ENCODE assay signal across 35 cellular contexts in the genomic region with DNA sequence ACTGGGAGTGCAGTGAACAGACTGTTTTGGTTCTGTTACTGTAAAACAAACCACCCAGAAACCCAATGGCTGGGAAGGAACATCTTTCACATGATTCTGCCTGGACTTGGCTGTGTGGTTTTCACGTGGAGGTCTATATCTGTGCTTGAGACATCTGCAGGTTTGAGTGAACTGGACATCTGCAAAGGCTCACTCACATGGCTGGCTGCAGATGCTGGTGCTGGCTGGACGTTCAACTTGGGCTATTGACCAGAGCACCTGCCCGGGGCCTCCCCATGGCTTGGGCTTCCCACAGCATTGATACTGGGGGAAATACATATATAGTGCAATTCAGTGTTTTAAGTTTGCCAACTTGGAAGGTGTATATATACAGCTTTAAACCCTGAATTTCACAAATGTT.
"Had no signal": no experiment of that assay in that cellular context is flagged by ENCODE, and none has a peak within 500 bp of the region (broad histone marks: within the 10 kb centered on the region; RNA-seq: fewer than 3 reads in every experiment).

No MANE protein-coding gene starts in this region.

- H3K36me3 ChIP-seq: WERI-Rb-1 had no signal

- H3K4me3 ChIP-seq: PC-9 had no signal

- H3K4me3 Mint-ChIP-seq: activated CD4-positive, alpha-beta memory T cell treated with anti-CD3 and anti-CD28 coated beads, Interleukin-2, amount 10 ng/mL, durations not matched to agents 7 days and 5 days; activated CD8-positive, alpha-beta memory T cell treated with anti-CD3 and anti-CD28 coated beads, Interleukin-2, amount 10 ng/mL, durations not matched to agents 7 days and 5 days; activated naive CD4-positive, alpha-beta T cell treated with anti-CD3 and anti-CD28 coated beads, Interleukin-2, amount 10 ng/mL, durations not matched to agents 7 days and 5 days; activated naive CD8-positive, alpha-beta T cell; IgD-negative memory B cell had no signal

- FAIRE-seq: RCC 7860 had no signal

- H3K27ac Mint-ChIP-seq: activated CD4-positive, alpha-beta memory T cell treated with anti-CD3 and anti-CD28 coated beads, Interleukin-2, amount 10 ng/mL, durations not matched to agents 7 days and 5 days; activated CD8-positive, alpha-beta memory T cell treated with anti-CD3 and anti-CD28 coated beads, Interleukin-2, amount 10 ng/mL, durations not matched to agents 7 days and 5 days; activated naive CD4-positive, alpha-beta T cell treated with anti-CD3 and anti-CD28 coated beads, Interleukin-2, amount 10 ng/mL, durations not matched to agents 7 days and 5 days; activated naive CD8-positive, alpha-beta T cell; IgD-negative memory B cell had no signal

- H3K36me3 Mint-ChIP-seq: activated CD8-positive, alpha-beta memory T cell treated with anti-CD3 and anti-CD28 coated beads, Interleukin-2, amount 10 ng/mL, durations not matched to agents 7 days and 5 days; IgD-negative memory B cell had no signal

- H3K27ac ChIP-seq: brain microvascular endothelial cell, KMS-11, PC-9, RWPE1, WERI-Rb-1 had no signal

- DNase-seq: activated CD4-positive, alpha-beta memory T cell treated with anti-CD3 and anti-CD28 coated beads, Interleukin-2, amount 10 ng/mL, durations not matched to agents 7 days and 5 days; activated CD4-positive, alpha-beta T cell treated with anti-CD3 and anti-CD28 coated beads for 1 hour; activated CD4-positive, alpha-beta T cell treated with anti-CD3 and anti-CD28 coated beads for 48 hours; activated CD4-positive, CD25-positive, alpha-beta regulatory T cell; activated CD8-positive, alpha-beta memory T cell treated with anti-CD3 and anti-CD28 coated beads for 24 hours; activated CD8-positive, alpha-beta memory T cell treated with anti-CD3 and anti-CD28 coated beads, Interleukin-2, amount 10 ng/mL, durations not matched to agents 7 days and 5 days; activated CD8-positive, alpha-beta memory T cell treated with anti-CD3 and anti-CD28 coated beads, Interleukin-2, amount 50 U/mL, for 48 hours; activated effector memory CD4-positive, alpha-beta T cell treated with Interleukin-2 at 50 U/mL for 16 hours; activated naive CD4-positive, alpha-beta T cell treated with anti-CD3 and anti-CD28 coated beads, Interleukin-2, amount 10 ng/mL, durations not matched to agents 7 days and 5 days; activated T-cell treated with anti-CD3 and anti-CD28 coated beads, Interleukin-2, amount 50 U/mL, for 48 hours; amniotic stem cell; aorta; brain microvascular endothelial cell; central memory CD4-positive, alpha-beta T cell; NCI-H1092 treated with DMSO at 0.1 percent for 48 hours; NCI-H1417 treated with DMSO at 0.1 percent for 48 hours; NCI-H1930; NCI-H2081 treated with DMSO at 0.1 percent for 48 hours; NCI-H226; NCI-H446 treated with DMSO at 0.1 percent for 48 hours; NCI-H524; NCI-H69; PC-9; SIG-M5; SW 1271; T-helper 1 cell; T-helper 2 cell; T-helper 9 cell; WERI-Rb-1 had no signal

- H3K4me2 ChIP-seq: KMS-11, PC-9 had no signal

- ATAC-seq: activated CD8-positive, alpha-beta memory T cell treated with anti-CD3 and anti-CD28 coated beads, Interleukin-2, amount 10 ng/mL, durations not matched to agents 7 days and 5 days; SK-N-SH treated with all-trans-retinoic acid at 6 μM for 48 hours had no signal

- H3K4me1 Mint-ChIP-seq: activated CD8-positive, alpha-beta memory T cell treated with anti-CD3 and anti-CD28 coated beads, Interleukin-2, amount 10 ng/mL, durations not matched to agents 7 days and 5 days; IgD-negative memory B cell had no signal

- H3K9me3 Mint-ChIP-seq: activated CD4-positive, alpha-beta memory T cell treated with anti-CD3 and anti-CD28 coated beads, Interleukin-2, amount 10 ng/mL, durations not matched to agents 7 days and 5 days; activated naive CD4-positive, alpha-beta T cell treated with anti-CD3 and anti-CD28 coated beads, Interleukin-2, amount 10 ng/mL, durations not matched to agents 7 days and 5 days had no signal

- H3K27me3 ChIP-seq: brain microvascular endothelial cell had no signal
